ENCODE assay signal across 1 cellular context in genomic region chr4:70583952-70584834, GRCh38.
TF ChIP-seq lines count a peak whose summit lies in the region.

No MANE protein-coding gene starts in this region.

TF ChIP-seq in H1, 55 proteins besides CTCF, POLR2A, EP300 and RAD21:
- TF ChIP-seq, protein P1, sequence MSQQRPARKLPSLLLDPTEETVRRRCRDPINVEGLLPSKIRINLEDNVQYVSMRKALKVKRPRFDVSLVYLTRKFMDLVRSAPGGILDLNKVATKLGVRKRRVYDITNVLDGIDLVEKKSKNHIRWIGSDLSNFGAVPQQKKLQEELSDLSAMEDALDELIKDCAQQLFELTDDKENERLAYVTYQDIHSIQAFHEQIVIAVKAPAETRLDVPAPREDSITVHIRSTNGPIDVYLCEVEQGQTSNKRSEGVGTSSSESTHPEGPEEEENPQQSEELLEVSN (IDR thresholded peaks at IDR 0.05) = no peak
- TF ChIP-seq RXRA (IDR thresholded peaks at IDR 0.05; ENCODE audit: insufficient read depth, low read depth, low read length) (no peak), JUND (IDR thresholded peaks at IDR 0.05; ENCODE audit: low read length) (no peak), TAF1 (IDR thresholded peaks at IDR 0.05; ENCODE audit: low read depth, low read length) (no peak), USF2 (IDR thresholded peaks at IDR 0.05; ENCODE audit: low read length) (no peak), TAF7 (optimal IDR thresholded peaks at IDR 0.05; ENCODE audit: borderline replicate concordance, low read depth, low read length) (no peak), CBX5 (IDR thresholded peaks at IDR 0.05; ENCODE audit: low read depth, low read length) (no peak), RBBP5 (IDR thresholded peaks at IDR 0.05; ENCODE audit: borderline replicate concordance, low read depth, low read length) (no peak), CREB1 (IDR thresholded peaks at IDR 0.05) (no peak), GABPA (IDR thresholded peaks at IDR 0.05; ENCODE audit: borderline replicate concordance, insufficient read depth, low read length) (no peak), NANOG (IDR thresholded peaks at IDR 0.05; ENCODE audit: insufficient read depth, low read depth, low read length, poor library complexity, severe bottlenecking) (no peak), YY1 (IDR thresholded peaks at IDR 0.05; ENCODE audit: low read depth, low read length) (no peak), CHD2 (IDR thresholded peaks at IDR 0.05; ENCODE audit: low read length) (no peak), TEAD4 (IDR thresholded peaks at IDR 0.05; ENCODE audit: low read depth, low read length) (no peak), EGR1 (IDR thresholded peaks at IDR 0.05; ENCODE audit: borderline replicate concordance, low read depth, low read length) (no peak), SRF (IDR thresholded peaks at IDR 0.05; ENCODE audit: low read depth, low read length) (no peak), POU5F1 (IDR thresholded peaks at IDR 0.05; ENCODE audit: low read depth, low read length) (no peak)
- TF ChIP-seq, protein P2, sequence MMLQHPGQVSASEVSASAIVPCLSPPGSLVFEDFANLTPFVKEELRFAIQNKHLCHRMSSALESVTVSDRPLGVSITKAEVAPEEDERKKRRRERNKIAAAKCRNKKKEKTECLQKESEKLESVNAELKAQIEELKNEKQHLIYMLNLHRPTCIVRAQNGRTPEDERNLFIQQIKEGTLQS (IDR thresholded peaks at IDR 0.05; ENCODE audit: insufficient read depth, low read depth, low read length) = no peak
